In the genomic region with DNA sequence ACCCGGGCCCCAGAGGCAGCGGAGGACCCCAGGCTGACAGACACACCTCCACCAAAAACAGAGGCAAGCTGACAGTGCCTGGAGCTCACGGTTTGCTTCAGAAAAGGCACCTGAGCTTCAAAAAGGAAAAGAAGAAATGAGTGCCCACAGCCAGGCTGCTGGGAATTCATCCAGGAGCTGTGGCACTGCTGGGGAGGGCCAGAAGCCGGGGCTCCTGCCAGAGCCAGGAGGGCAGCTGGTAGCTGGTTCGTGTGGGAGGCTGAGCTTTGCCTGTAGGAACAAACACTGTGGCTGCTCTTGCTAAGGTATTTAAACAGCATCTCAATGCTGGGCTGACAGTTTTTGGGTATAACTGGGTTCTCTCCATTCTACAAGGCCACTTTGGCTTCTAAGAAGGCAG, we compare ENCODE assay signal across 21 cellular contexts. TPM values are rescaled to one million over a fixed set of nuclear protein-coding genes. Genes with fewer than 3 reads are reported as not detected.
DNase-seq lines count a peak whose midpoint lies in the region; ATAC-seq, FAIRE-seq and TF ChIP-seq lines count a peak whose summit lies in the region.
"Had no signal": no experiment of that assay in that cellular context is flagged by ENCODE, and none has a peak within 500 bp of the region (broad histone marks: within the 10 kb centered on the region; RNA-seq: fewer than 3 reads in every experiment).

No MANE protein-coding gene starts in this region.

- H3K4me1 ChIP-seq in BLaER1: peaks cover 38% of the 10 kb centered on the region
- H3K4me1 ChIP-seq in BLaER1 treated with 17β-estradiol and CSF1 and Interleukin-3, amounts not matched to agents 10 nM and 100 nM: peaks cover 0 to 40% (median 19%) of the 10 kb centered on the region in 10 experiments; a peak in 14 of 20 replicates
- H3K4me1 ChIP-seq: A549, BE2C, Caco-2 had no signal

- no peaks in the 10 kb centered on the region for H3K36me3 ChIP-seq in BLaER1
- no peaks in the 10 kb centered on the region for H3K36me3 ChIP-seq in BLaER1 treated with 17β-estradiol and CSF1 and Interleukin-3, amounts not matched to agents 10 nM and 100 nM
- H3K36me3 ChIP-seq: BE2C had no signal

- no peaks in the 10 kb centered on the region for H4K20me1 ChIP-seq in BLaER1
- no peaks in the 10 kb centered on the region for H4K20me1 ChIP-seq in BLaER1 treated with 17β-estradiol and CSF1 and Interleukin-3, amounts not matched to agents 10 nM and 100 nM

- peak overlapping the region; percentile 70 for H3K4me2 ChIP-seq in BLaER1
- peak overlapping the region in 8 of 11 experiments; percentile 19 to 81 (median 69); a peak in 14 of 22 replicates for H3K4me2 ChIP-seq in BLaER1 treated with 17β-estradiol and CSF1 and Interleukin-3, amounts not matched to agents 10 nM and 100 nM
- H3K4me2 ChIP-seq: A549 had no signal

- no peak overlapping the region for H3K9ac ChIP-seq in BLaER1
- no peak overlapping the region for H3K9ac ChIP-seq in BLaER1 treated with 17β-estradiol and CSF1 and Interleukin-3, amounts not matched to agents 10 nM and 100 nM

- no peak for TF ChIP-seq POLR2A in GM12892 (IDR thresholded peaks at IDR 0.05; ENCODE audit: low read depth, low read length)

- H3K9me3 ChIP-seq in BLaER1: peaks cover 19% of the 10 kb centered on the region
- H3K9me3 ChIP-seq in BLaER1 treated with 17β-estradiol and CSF1 and Interleukin-3, amounts not matched to agents 10 nM and 100 nM (replicated peaks in 1 of 11): peaks cover 7 to 27% (median 16%) of the 10 kb centered on the region in 11 experiments; a peak in 18 of 22 replicates
- H3K9me3 ChIP-seq: A549, BE2C, Caco-2 had no signal

- H3K27ac ChIP-seq in BLaER1: no peak overlapping the region
- H3K27ac ChIP-seq in BLaER1 treated with 17β-estradiol and CSF1 and Interleukin-3, amounts not matched to agents 10 nM and 100 nM: no peak overlapping the region; a peak in 1 of 22 replicates
- H3K27ac ChIP-seq: A549 had no signal

- H3K27me3 ChIP-seq in BLaER1: no peaks in the 10 kb centered on the region
- H3K27me3 ChIP-seq in BLaER1 treated with 17β-estradiol and CSF1 and Interleukin-3, amounts not matched to agents 10 nM and 100 nM: no peaks in the 10 kb centered on the region

- ATAC-seq in HG03139 (IDR thresholded peaks at IDR 0.05; ENCODE audit: unreplicated experiment) (no peak), GM18511 (IDR thresholded peaks at IDR 0.05; ENCODE audit: unreplicated experiment) (no peak)
- ATAC-seq: A549, HepG2 had no signal

- no peak for FAIRE-seq in GM12892 (lab: Jason Lieb, UNC)
- FAIRE-seq: A549, G401.6, GM12891, GM19239, H1, HepG2, HTR-8/SVneo had no signal

- no peak overlapping the region for H3K4me3 ChIP-seq in BLaER1
- no peak overlapping the region for H3K4me3 ChIP-seq in BLaER1 treated with 17β-estradiol and CSF1 and Interleukin-3, amounts not matched to agents 10 nM and 100 nM
- H3K4me3 ChIP-seq: A549 had no signal

- DNase-seq in NCI-H1694 treated with DMSO at 0.1 percent for 48 hours (lab: John Stamatoyannopoulos, UW) (peak; percentile 76), cerebellum (ENCODE audit: low spot score) (peak; percentile 87), GM12892 (ENCODE audit: insufficient read length) (no peak), NCI-H82 treated with DMSO at 0.1 percent for 48 hours (lab: John Stamatoyannopoulos, UW; ENCODE audit: unreplicated experiment) (no peak)
- DNase-seq: BE2C; Caco-2; CD8-positive, alpha-beta memory T cell; HCEC 1CT; HFFc6 had no signal

RNA-seq across cellular contexts. Expression of gene KCNJ6, which starts 19.5 kb away (rescaled TPM):
- total RNA-seq in cerebellum: 14.5 TPM
- polyA plus RNA-seq in GM12892 (2012; ENCODE audit: missing spikeins): not detected
- total RNA-seq: Caco-2; CD8-positive, alpha-beta memory T cell; Daoy; HepG2; HFFc6 had no signal
- polyA plus RNA-seq: CD8-positive, alpha-beta memory T cell; HepG2 had no signal

Comparison
In these comparisons a context has a peak if more than half of its experiments do, and no peak if none do; other contexts are left out.
1. DNase-seq: peak in NCI-H1694 treated with DMSO at 0.1 percent for 48 hours (single experiment) and cerebellum (single experiment); none in GM12892 (single experiment) and NCI-H82 treated with DMSO at 0.1 percent for 48 hours (single experiment).